Comparison of ENCODE assay signal across 8 cellular contexts in the genomic region with DNA sequence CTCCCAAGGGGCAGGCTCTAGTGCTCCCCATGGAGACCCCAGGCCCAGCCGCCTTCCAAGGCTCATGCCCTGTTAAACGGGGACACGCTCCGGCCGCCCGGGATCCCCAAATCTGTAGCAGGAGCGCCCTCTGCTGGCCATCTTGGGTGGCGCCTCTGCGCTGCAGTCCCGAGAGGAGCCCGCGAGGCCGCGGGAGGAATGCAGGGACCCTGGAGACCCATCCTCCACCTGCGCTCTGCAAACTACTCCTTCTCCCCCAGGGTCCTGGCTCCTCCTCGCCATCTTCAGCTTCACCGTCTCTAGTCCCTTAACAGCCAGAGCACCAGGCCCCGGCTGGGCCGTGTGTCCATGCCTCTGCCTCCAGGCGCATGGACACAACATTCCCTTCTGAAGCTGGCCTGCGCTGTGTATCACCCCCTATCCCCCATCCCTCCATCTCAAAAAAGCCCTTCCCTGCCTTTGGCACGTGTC. TPM values are rescaled to one million over a fixed set of nuclear protein-coding genes. Genes with fewer than 3 reads are reported as not detected.
DNase-seq lines count a peak whose midpoint lies in the region; ATAC-seq and TF ChIP-seq lines count a peak whose summit lies in the region.

No MANE protein-coding gene starts in this region.

- H3K4me3 ChIP-seq in fibroblast of pulmonary artery (replicated peaks; ENCODE audit: low read depth, low read length), result peak overlapping the region; percentile 36

- POLR2A ChIA-PET in naive thymus-derived CD8-positive, alpha-beta T cell (lab: Charles Lee), result interaction anchor here (1.2 to 5.0 kb wide), 3 partner anchors 17 to 738 kb away, joined by 3 to 45 read pairs (median 13); partner anchors contain the start of gene EIF1

- no peaks in the 10 kb centered on the region for H3K36me3 Mint-ChIP-seq in activated T-helper 17 cell treated with anti-CD3 and anti-CD28 coated beads, Interleukin-2, amount 50 U/mL, for 72 hours (ENCODE audit: low read depth)
- H3K36me3 Mint-ChIP-seq in naive thymus-derived CD8-positive, alpha-beta T cell, result no peaks in the 10 kb centered on the region
- no peaks in the 10 kb centered on the region for H3K36me3 Mint-ChIP-seq in stimulated activated memory B cell treated with anti-CD40 and anti-IgM and Interleukin-4, amounts not matched to agents 10 μg/mL and 1 μg/mL and 100 μg/mL, for 72 hours

- no peaks in the 10 kb centered on the region for H3K4me1 Mint-ChIP-seq in activated T-helper 17 cell treated with anti-CD3 and anti-CD28 coated beads, Interleukin-2, amount 50 U/mL, for 72 hours
- H3K4me1 Mint-ChIP-seq in naive thymus-derived CD8-positive, alpha-beta T cell, result peaks cover 9 to 10% (median 10%) of the 10 kb centered on the region in 4 donors
- peaks cover 11% of the 10 kb centered on the region for H3K4me1 Mint-ChIP-seq in stimulated activated memory B cell treated with anti-CD40 and anti-IgM and Interleukin-4, amounts not matched to agents 10 μg/mL and 1 μg/mL and 100 μg/mL, for 72 hours

- peak overlapping the region; percentile 61 for H3K27ac Mint-ChIP-seq in activated T-helper 17 cell treated with anti-CD3 and anti-CD28 coated beads, Interleukin-2, amount 50 U/mL, for 72 hours
- H3K27ac Mint-ChIP-seq in naive thymus-derived CD8-positive, alpha-beta T cell, result peak overlapping the region in 5 of 10 donors; percentile 28 to 88 (median 63)
- peak overlapping the region; percentile 77 for H3K27ac Mint-ChIP-seq in stimulated activated memory B cell treated with anti-CD40 and anti-IgM and Interleukin-4, amounts not matched to agents 10 μg/mL and 1 μg/mL and 100 μg/mL, for 72 hours

- DNase-seq in ELF-1 (ENCODE audit: low read depth, low spot score) (peak; percentile 98), RPMI7951 (ENCODE audit: low read depth) (peak; percentile 60), fibroblast of pulmonary artery (ENCODE audit: low read depth) (peak; percentile 65)
- DNase-seq in naive thymus-derived CD8-positive, alpha-beta T cell, result peak; percentile 69 to 91 (median 84)

- peak; percentile 94 for TF ChIP-seq RAD21 in Ishikawa (IDR thresholded peaks at IDR 0.05; ENCODE audit: low read depth)

- H3K27me3 Mint-ChIP-seq in activated T-helper 17 cell treated with anti-CD3 and anti-CD28 coated beads, Interleukin-2, amount 50 U/mL, for 72 hours, result no peaks in the 10 kb centered on the region
- H3K27me3 Mint-ChIP-seq in naive thymus-derived CD8-positive, alpha-beta T cell, result peaks cover 0 to 3% (median 0%) of the 10 kb centered on the region in 5 donors
- no peaks in the 10 kb centered on the region for H3K27me3 Mint-ChIP-seq in stimulated activated memory B cell treated with anti-CD40 and anti-IgM and Interleukin-4, amounts not matched to agents 10 μg/mL and 1 μg/mL and 100 μg/mL, for 72 hours

- H3K9me3 Mint-ChIP-seq in activated T-helper 17 cell treated with anti-CD3 and anti-CD28 coated beads, Interleukin-2, amount 50 U/mL, for 72 hours, result no peaks in the 10 kb centered on the region
- no peaks in the 10 kb centered on the region for H3K9me3 Mint-ChIP-seq in naive thymus-derived CD8-positive, alpha-beta T cell
- H3K9me3 Mint-ChIP-seq in stimulated activated memory B cell treated with anti-CD40 and anti-IgM and Interleukin-4, amounts not matched to agents 10 μg/mL and 1 μg/mL and 100 μg/mL, for 72 hours, result no peaks in the 10 kb centered on the region

- TF ChIP-seq EP300 in Ishikawa (IDR thresholded peaks at IDR 0.05; ENCODE audit: borderline replicate concordance), result no peak

- peak; percentile 84 for ATAC-seq in activated T-helper 17 cell treated with anti-CD3 and anti-CD28 coated beads, Interleukin-2, amount 50 U/mL, for 72 hours (replicated peaks)
- peak; percentile 77 to 82 for ATAC-seq in naive thymus-derived CD8-positive, alpha-beta T cell
- peak; percentile 79 for ATAC-seq in stimulated activated memory B cell treated with anti-CD40 and anti-IgM and Interleukin-4, amounts not matched to agents 10 μg/mL and 1 μg/mL and 100 μg/mL, for 72 hours
- no peak for ATAC-seq in GM21786 (IDR thresholded peaks at IDR 0.05; ENCODE audit: unreplicated experiment)

- TF ChIP-seq CTCF in fibroblast of pulmonary artery (IDR thresholded peaks at IDR 0.05; ENCODE audit: low read length, missing control alignments), result peak; percentile 85

- peak overlapping the region; percentile 66 for H3K4me3 Mint-ChIP-seq in activated T-helper 17 cell treated with anti-CD3 and anti-CD28 coated beads, Interleukin-2, amount 50 U/mL, for 72 hours
- peak overlapping the region; percentile 63 to 92 (median 82) for H3K4me3 Mint-ChIP-seq in naive thymus-derived CD8-positive, alpha-beta T cell
- peak overlapping the region; percentile 79 for H3K4me3 Mint-ChIP-seq in stimulated activated memory B cell treated with anti-CD40 and anti-IgM and Interleukin-4, amounts not matched to agents 10 μg/mL and 1 μg/mL and 100 μg/mL, for 72 hours

TF ChIP-seq in Ishikawa, 13 proteins besides CTCF, POLR2A, EP300 and RAD21:
- TF ChIP-seq CEBPB (IDR thresholded peaks at IDR 0.05) (no peak), CREB1 (IDR thresholded peaks at IDR 0.05; ENCODE audit: low read depth) (no peak), TEAD4 (IDR thresholded peaks at IDR 0.05) (peak; percentile 35; the same call in 1 of the 2 replicates), ZBTB7A (IDR thresholded peaks at IDR 0.05; ENCODE audit: low read depth) (0 out of 2 replicates have a peak, but pooled peaks have one; percentile 92), YY1 (IDR thresholded peaks at IDR 0.05; ENCODE audit: low read depth) (no peak), TAF1 (IDR thresholded peaks at IDR 0.05; ENCODE audit: low read depth) (0 out of 2 replicates have a peak, but pooled peaks have one; percentile 38)
- TF ChIP-seq, protein P1, sequence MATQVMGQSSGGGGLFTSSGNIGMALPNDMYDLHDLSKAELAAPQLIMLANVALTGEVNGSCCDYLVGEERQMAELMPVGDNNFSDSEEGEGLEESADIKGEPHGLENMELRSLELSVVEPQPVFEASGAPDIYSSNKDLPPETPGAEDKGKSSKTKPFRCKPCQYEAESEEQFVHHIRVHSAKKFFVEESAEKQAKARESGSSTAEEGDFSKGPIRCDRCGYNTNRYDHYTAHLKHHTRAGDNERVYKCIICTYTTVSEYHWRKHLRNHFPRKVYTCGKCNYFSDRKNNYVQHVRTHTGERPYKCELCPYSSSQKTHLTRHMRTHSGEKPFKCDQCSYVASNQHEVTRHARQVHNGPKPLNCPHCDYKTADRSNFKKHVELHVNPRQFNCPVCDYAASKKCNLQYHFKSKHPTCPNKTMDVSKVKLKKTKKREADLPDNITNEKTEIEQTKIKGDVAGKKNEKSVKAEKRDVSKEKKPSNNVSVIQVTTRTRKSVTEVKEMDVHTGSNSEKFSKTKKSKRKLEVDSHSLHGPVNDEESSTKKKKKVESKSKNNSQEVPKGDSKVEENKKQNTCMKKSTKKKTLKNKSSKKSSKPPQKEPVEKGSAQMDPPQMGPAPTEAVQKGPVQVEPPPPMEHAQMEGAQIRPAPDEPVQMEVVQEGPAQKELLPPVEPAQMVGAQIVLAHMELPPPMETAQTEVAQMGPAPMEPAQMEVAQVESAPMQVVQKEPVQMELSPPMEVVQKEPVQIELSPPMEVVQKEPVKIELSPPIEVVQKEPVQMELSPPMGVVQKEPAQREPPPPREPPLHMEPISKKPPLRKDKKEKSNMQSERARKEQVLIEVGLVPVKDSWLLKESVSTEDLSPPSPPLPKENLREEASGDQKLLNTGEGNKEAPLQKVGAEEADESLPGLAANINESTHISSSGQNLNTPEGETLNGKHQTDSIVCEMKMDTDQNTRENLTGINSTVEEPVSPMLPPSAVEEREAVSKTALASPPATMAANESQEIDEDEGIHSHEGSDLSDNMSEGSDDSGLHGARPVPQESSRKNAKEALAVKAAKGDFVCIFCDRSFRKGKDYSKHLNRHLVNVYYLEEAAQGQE (IDR thresholded peaks at IDR 0.05; ENCODE audit: low read depth), result no peak
- TF ChIP-seq, protein P2, sequence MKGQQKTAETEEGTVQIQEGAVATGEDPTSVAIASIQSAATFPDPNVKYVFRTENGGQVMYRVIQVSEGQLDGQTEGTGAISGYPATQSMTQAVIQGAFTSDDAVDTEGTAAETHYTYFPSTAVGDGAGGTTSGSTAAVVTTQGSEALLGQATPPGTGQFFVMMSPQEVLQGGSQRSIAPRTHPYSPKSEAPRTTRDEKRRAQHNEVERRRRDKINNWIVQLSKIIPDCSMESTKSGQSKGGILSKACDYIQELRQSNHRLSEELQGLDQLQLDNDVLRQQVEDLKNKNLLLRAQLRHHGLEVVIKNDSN (IDR thresholded peaks at IDR 0.05), result no peak

RNA-seq across cellular contexts. Expression of gene KRT17, which starts 23.6 kb away (rescaled TPM):
- 35.9 and 48.9 TPM in 2 replicates for total RNA-seq in RPMI7951 (2014; rRNA removed; shearing (Covaris generic))
- total RNA-seq in activated T-helper 17 cell treated with anti-CD3 and anti-CD28 coated beads, Interleukin-2, amount 50 U/mL, for 72 hours, result 1 to 10 TPM in 1 of 2 donors, under 1 TPM in 1; 0.58 to 2.5 TPM
- total RNA-seq in naive thymus-derived CD8-positive, alpha-beta T cell, result not detected
- polyA plus RNA-seq in naive thymus-derived CD8-positive, alpha-beta T cell, result not detected

RNA-seq across cellular contexts. Expression of gene KRT16, which starts 35.4 kb away (rescaled TPM):
- 0.72 and 0.88 TPM in 2 replicates for total RNA-seq in RPMI7951 (2014; rRNA removed; shearing (Covaris generic))
- not detected for total RNA-seq in activated T-helper 17 cell treated with anti-CD3 and anti-CD28 coated beads, Interleukin-2, amount 50 U/mL, for 72 hours
- total RNA-seq in naive thymus-derived CD8-positive, alpha-beta T cell, result not detected
- polyA plus RNA-seq in naive thymus-derived CD8-positive, alpha-beta T cell, result not detected

RNA-seq across cellular contexts. Expression of gene EIF1, which starts 40.7 kb away (rescaled TPM):
- 43.2 and 47.6 TPM in 2 replicates for total RNA-seq in RPMI7951 (2014; rRNA removed; shearing (Covaris generic))
- 100 to 1,000 TPM; 925 to 935 TPM for total RNA-seq in activated T-helper 17 cell treated with anti-CD3 and anti-CD28 coated beads, Interleukin-2, amount 50 U/mL, for 72 hours
- total RNA-seq in naive thymus-derived CD8-positive, alpha-beta T cell, result 1,000 to 10,000 TPM; 1,007 to 1,051 TPM
- polyA plus RNA-seq in naive thymus-derived CD8-positive, alpha-beta T cell, result 1,000 to 10,000 TPM; 1,100 to 1,335 (median 1,160) TPM

Comparison
In these comparisons a context has a peak if more than half of its experiments do, and no peak if none do; other contexts are left out.
1. RNA of gene KRT17, which starts 23.6 kb away (total RNA-seq): 35.9 to 48.9 TPM in RPMI7951; 0.58 to 2.5 TPM in activated T-helper 17 cell treated with anti-CD3 and anti-CD28 coated beads, Interleukin-2, amount 50 U/mL, for 72 hours and not detected in naive thymus-derived CD8-positive, alpha-beta T cell; every median in the first group is over 10 times any median in the second.
2. RNA of gene EIF1, which starts 40.7 kb away (total RNA-seq): 1,007 to 1,051 TPM in naive thymus-derived CD8-positive, alpha-beta T cell and 925 to 935 TPM in activated T-helper 17 cell treated with anti-CD3 and anti-CD28 coated beads, Interleukin-2, amount 50 U/mL, for 72 hours; 43.2 to 47.6 TPM in RPMI7951; every median in the first group is over 10 times any median in the second.
3. Peak in every context shown above with its lines, with median percentiles within 50 percentile points of each other: DNase-seq and H3K4me3 Mint-ChIP-seq.